ENCODE assay signal across 8 cellular contexts in genomic region chr11:65962136-65962564, GRCh38. TPM values are rescaled to one million over a fixed set of nuclear protein-coding genes. Genes with fewer than 3 reads are reported as not detected.
DNase-seq lines count a peak whose midpoint lies in the region; ATAC-seq and TF ChIP-seq lines count a peak whose summit lies in the region.

No MANE protein-coding gene starts in this region.

- peaks cover 13% of the 10 kb centered on the region for H3K4me1 ChIP-seq in HAP-1

- peak overlapping the region; percentile 84 for H3K27ac Mint-ChIP-seq in activated CD8-positive, alpha-beta T cell treated with anti-CD3 and anti-CD28 coated beads for 36 hours
- peak overlapping the region; percentile 95 for H3K27ac Mint-ChIP-seq in stimulated activated memory B cell treated with anti-CD40 and anti-IgM and Interleukin-4, amounts not matched to agents 10 μg/mL and 1 μg/mL and 100 μg/mL, for 72 hours

- no peaks in the 10 kb centered on the region for H3K9me3 ChIP-seq in HAP-1

- no peak for DNase-seq in HAP-1 (ENCODE audit: low spot score in 2 of 2)
- no peak for DNase-seq in activated CD8-positive, alpha-beta T cell treated with anti-CD3 and anti-CD28 coated beads for 36 hours
- DNase-seq in NCI-H1930 (lab: John Stamatoyannopoulos, UW): no peak
- DNase-seq in G401 (ENCODE audit: low spot score): no peak

- no peaks in the 10 kb centered on the region for H3K27me3 ChIP-seq in HAP-1 (ENCODE audit: low read depth)

- peaks cover 41% of the 10 kb centered on the region for H3K36me3 Mint-ChIP-seq in activated CD8-positive, alpha-beta T cell treated with anti-CD3 and anti-CD28 coated beads for 36 hours (ENCODE audit: low read depth)
- peaks cover 46% of the 10 kb centered on the region for H3K36me3 Mint-ChIP-seq in stimulated activated memory B cell treated with anti-CD40 and anti-IgM and Interleukin-4, amounts not matched to agents 10 μg/mL and 1 μg/mL and 100 μg/mL, for 72 hours

- TF ChIP-seq CTCF in activated CD8-positive, alpha-beta T cell treated with anti-CD3 and anti-CD28 coated beads for 36 hours (IDR thresholded peaks at IDR 0.05): no peak

- no peak for ATAC-seq in activated CD8-positive, alpha-beta T cell treated with anti-CD3 and anti-CD28 coated beads for 36 hours
- no peak for ATAC-seq in stimulated activated memory B cell treated with anti-CD40 and anti-IgM and Interleukin-4, amounts not matched to agents 10 μg/mL and 1 μg/mL and 100 μg/mL, for 72 hours
- ATAC-seq in GM19452 (IDR thresholded peaks at IDR 0.05; ENCODE audit: unreplicated experiment) (no peak), HG03565 (IDR thresholded peaks at IDR 0.05; ENCODE audit: unreplicated experiment) (no peak)

- POLR2A ChIA-PET in activated CD8-positive, alpha-beta T cell treated with anti-CD3 and anti-CD28 coated beads for 36 hours (lab: Charles Lee): interaction anchor here (0.6 to 7.2 kb wide), 8 partner anchors 14 to 71 kb away, joined by 3 to 54 read pairs (median 4); partner anchors contain the start of genes CCDC85B and FIBP

- peaks cover 38% of the 10 kb centered on the region for H3K36me3 ChIP-seq in HAP-1 (replicated peaks)

- peak overlapping the region; percentile 92 for H3K4me3 ChIP-seq in HAP-1
- peak overlapping the region; percentile 87 for H3K4me3 ChIP-seq in iPS-11a (ENCODE audit: low read depth, low read length)

- no peaks in the 10 kb centered on the region for H3K27me3 Mint-ChIP-seq in activated CD8-positive, alpha-beta T cell treated with anti-CD3 and anti-CD28 coated beads for 36 hours
- no peaks in the 10 kb centered on the region for H3K27me3 Mint-ChIP-seq in stimulated activated memory B cell treated with anti-CD40 and anti-IgM and Interleukin-4, amounts not matched to agents 10 μg/mL and 1 μg/mL and 100 μg/mL, for 72 hours

- peak overlapping the region; percentile 82 for H3K4me3 Mint-ChIP-seq in activated CD8-positive, alpha-beta T cell treated with anti-CD3 and anti-CD28 coated beads for 36 hours
- peak overlapping the region; percentile 93 for H3K4me3 Mint-ChIP-seq in stimulated activated memory B cell treated with anti-CD40 and anti-IgM and Interleukin-4, amounts not matched to agents 10 μg/mL and 1 μg/mL and 100 μg/mL, for 72 hours

- H3K9me3 Mint-ChIP-seq in activated CD8-positive, alpha-beta T cell treated with anti-CD3 and anti-CD28 coated beads for 36 hours: no peaks in the 10 kb centered on the region
- no peaks in the 10 kb centered on the region for H3K9me3 Mint-ChIP-seq in stimulated activated memory B cell treated with anti-CD40 and anti-IgM and Interleukin-4, amounts not matched to agents 10 μg/mL and 1 μg/mL and 100 μg/mL, for 72 hours

- intact Hi-C loops in activated CD8-positive, alpha-beta T cell treated with anti-CD3 and anti-CD28 coated beads for 36 hours (cut with micrococcal nuclease): loop anchor here (10.0 kb wide), 1 partner anchor 67 kb away; the partner anchor contains the start of gene CCDC85B

- in situ Hi-C loops in HAP-1 (cut with MboI; ENCODE audit: low sequenced_read_pairs): no loop called here
- in situ Hi-C loops in G401 (cut with HindIII; ENCODE audit: low sequenced_read_pairs): no loop called here

- H3K4me1 Mint-ChIP-seq in activated CD8-positive, alpha-beta T cell treated with anti-CD3 and anti-CD28 coated beads for 36 hours (ENCODE audit: low read depth): peaks cover 40% of the 10 kb centered on the region
- peaks cover 42% of the 10 kb centered on the region for H3K4me1 Mint-ChIP-seq in stimulated activated memory B cell treated with anti-CD40 and anti-IgM and Interleukin-4, amounts not matched to agents 10 μg/mL and 1 μg/mL and 100 μg/mL, for 72 hours

- CTCF ChIA-PET in activated CD8-positive, alpha-beta T cell treated with anti-CD3 and anti-CD28 coated beads for 36 hours (lab: Charles Lee): interaction anchor here (2.5 to 3.6 kb wide), 3 partner anchors 71 to 77 kb away, joined by 12 to 17 read pairs (median 13); partner anchors contain the start of genes CCDC85B and FIBP

RNA-seq across cellular contexts. Expression of gene SART1, which starts 0.6 kb away (rescaled TPM):
- 10 to 100 TPM; 58.3 to 63.9 TPM for total RNA-seq in activated CD8-positive, alpha-beta T cell treated with anti-CD3 and anti-CD28 coated beads for 36 hours
- total RNA-seq in G401 (2014; rRNA removed; shearing (Covaris generic)): 49.0 and 73.1 TPM in 2 replicates

RNA-seq across cellular contexts. Expression of gene TSGA10IP, which starts 16.9 kb away (rescaled TPM):
- not detected for total RNA-seq in activated CD8-positive, alpha-beta T cell treated with anti-CD3 and anti-CD28 coated beads for 36 hours
- not detected in 2 replicates for total RNA-seq in G401 (2014; rRNA removed; shearing (Covaris generic))

RNA-seq across cellular contexts. Expression of gene EIF1AD, which starts 39.8 kb away (rescaled TPM):
- 10 to 100 TPM; 44.4 to 45.6 TPM for total RNA-seq in activated CD8-positive, alpha-beta T cell treated with anti-CD3 and anti-CD28 coated beads for 36 hours
- total RNA-seq in G401 (2014; rRNA removed; shearing (Covaris generic)): 15.6 and 29.9 TPM in 2 replicates

RNA-seq across cellular contexts. Expression of gene BANF1, which starts 40.2 kb away (rescaled TPM):
- total RNA-seq in activated CD8-positive, alpha-beta T cell treated with anti-CD3 and anti-CD28 coated beads for 36 hours: 100 to 1,000 TPM; 267 to 311 TPM
- 291 and 355 TPM in 2 replicates for total RNA-seq in G401 (2014; rRNA removed; shearing (Covaris generic))

RNA-seq across cellular contexts. Expression of gene DRAP1, which starts 42.9 kb away (rescaled TPM):
- total RNA-seq in activated CD8-positive, alpha-beta T cell treated with anti-CD3 and anti-CD28 coated beads for 36 hours: 100 to 1,000 TPM; 135 TPM
- total RNA-seq in G401 (2014; rRNA removed; shearing (Covaris generic)): 174 and 179 TPM in 2 replicates
